In the genomic region with DNA sequence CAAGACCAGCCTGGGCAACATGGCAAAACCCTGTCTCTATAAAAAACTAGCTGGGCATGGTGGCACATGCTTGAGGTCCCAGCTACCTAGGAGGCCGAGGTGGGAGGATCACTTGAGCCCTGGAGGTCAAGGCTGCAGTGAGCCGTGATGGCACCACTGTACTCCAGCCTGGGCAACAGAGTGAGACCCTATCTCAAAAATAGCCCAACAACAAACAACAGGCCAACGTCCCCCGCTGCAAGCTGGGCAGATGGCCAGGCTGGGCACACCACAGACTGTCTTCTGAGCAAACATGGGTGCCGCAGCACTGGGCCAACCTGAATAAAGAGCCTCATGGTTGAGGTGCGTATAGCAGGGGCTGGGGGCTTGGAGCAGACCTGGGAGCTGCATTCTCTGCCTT, we compare ENCODE assay signal across 27 cellular contexts. TPM values are rescaled to one million over a fixed set of nuclear protein-coding genes. Genes with fewer than 3 reads are reported as not detected.
DNase-seq lines count a peak whose midpoint lies in the region; ATAC-seq, FAIRE-seq and TF ChIP-seq lines count a peak whose summit lies in the region.
"Had no signal": no experiment of that assay in that cellular context is flagged by ENCODE, and none has a peak within 500 bp of the region (broad histone marks: within the 10 kb centered on the region; RNA-seq: fewer than 3 reads in every experiment).

No MANE protein-coding gene starts in this region.

- FAIRE-seq in HepG2 (lab: Jason Lieb, UNC): no peak
- no peak for FAIRE-seq in K562 (lab: Jason Lieb, UNC)
- FAIRE-seq: A549, colon, frontal cortex, GM12892, RCC 7860, urothelium cell line had no signal

- no peak for TF ChIP-seq POLR2A in HepG2 (IDR thresholded peaks at IDR 0.05; ENCODE audit: insufficient read depth in 1 of 2, low read depth in 2 of 2, low read length in 2 of 2)
- no peak for TF ChIP-seq POLR2A in right lobe of liver (IDR thresholded peaks at IDR 0.05)
- TF ChIP-seq POLR2A in K562 (conservative IDR thresholded peaks at IDR 0.05): no peak
- no peak for TF ChIP-seq POLR2A in uterus (IDR thresholded peaks at IDR 0.05)
- no peak for TF ChIP-seq POLR2A in Peyer's patch (IDR thresholded peaks at IDR 0.05)

- TF ChIP-seq RAD21 in HepG2 (CRISPR knock-in tag; IDR thresholded peaks at IDR 0.05) (no peak), K562 (CRISPR knock-in tag; conservative IDR thresholded peaks at IDR 0.05 in 1 of 2, IDR thresholded peaks at IDR 0.05 in 1 of 2) (no peak)

- H3K9me3 ChIP-seq in HepG2 (ENCODE audit: low read length): no peaks in the 10 kb centered on the region
- no peaks in the 10 kb centered on the region for H3K9me3 ChIP-seq in right lobe of liver
- no peaks in the 10 kb centered on the region for H3K9me3 ChIP-seq in K562 (replicated peaks; ENCODE audit: control insufficient read depth, insufficient read depth, low read depth, low read length)
- H3K9me3 ChIP-seq in mesodermal cell (ENCODE audit: control insufficient read depth, low read length): no peaks in the 10 kb centered on the region
- H3K9me3 ChIP-seq in uterus: no peaks in the 10 kb centered on the region
- H3K9me3 ChIP-seq in Peyer's patch: no peaks in the 10 kb centered on the region
- H3K9me3 ChIP-seq: A549, BE2C, SJSA1 had no signal

- TF ChIP-seq CTCF in HepG2 (CRISPR knock-in tag; IDR thresholded peaks at IDR 0.05) (no peak), right lobe of liver (IDR thresholded peaks at IDR 0.05) (no peak), K562 (IDR thresholded peaks at IDR 0.05 in 2 of 3, conservative IDR thresholded peaks at IDR 0.05 in 1 of 3; ENCODE audit: insufficient read depth in 2 of 3, low read depth in 1 of 3, low read length in 3 of 3) (no peak), uterus (IDR thresholded peaks at IDR 0.05) (no peak), Peyer's patch (IDR thresholded peaks at IDR 0.05) (no peak)

- H3K27me3 ChIP-seq in HepG2 (ENCODE audit: control insufficient read depth in 1 of 2, insufficient read depth in 2 of 2, low read length in 2 of 2) (no peaks in the 10 kb centered on the region), right lobe of liver (no peaks in the 10 kb centered on the region), K562 (ENCODE audit: control insufficient read depth in 2 of 2, insufficient read depth in 2 of 2, low read length in 2 of 2) (peaks cover 0 to 15% of the 10 kb centered on the region in 2 experiments; a peak in 2 of 5 replicates), uterus (no peaks in the 10 kb centered on the region), Peyer's patch (no peaks in the 10 kb centered on the region)
- H3K27me3 ChIP-seq: BE2C, SJSA1 had no signal

- H3K4me1 ChIP-seq in HepG2 (ENCODE audit: insufficient read depth, low read length) (peaks cover 51% of the 10 kb centered on the region), right lobe of liver (no peaks in the 10 kb centered on the region), K562 (replicated peaks in 1 of 2; ENCODE audit: control insufficient read depth in 2 of 2, insufficient read depth in 2 of 2, low read length in 2 of 2) (peaks cover 0 to 19% of the 10 kb centered on the region in 2 experiments; a peak in 3 of 5 replicates), mesodermal cell (ENCODE audit: control insufficient read depth, insufficient read depth, low read length, poor library complexity, severe bottlenecking) (peaks cover 59% of the 10 kb centered on the region), uterus (peaks cover 4 to 34% of the 10 kb centered on the region in 2 donors), Peyer's patch (no peaks in the 10 kb centered on the region)

- H3K36me3 ChIP-seq in HepG2 (replicated peaks in 1 of 2; ENCODE audit: control insufficient read depth in 1 of 2, insufficient read depth in 2 of 2, low read length in 2 of 2) (peaks cover 1 to 3% of the 10 kb centered on the region in 2 experiments; a peak in 2 of 5 replicates), right lobe of liver (no peaks in the 10 kb centered on the region), K562 (ENCODE audit: control insufficient read depth, insufficient read depth, low read length) (no peaks in the 10 kb centered on the region), mesodermal cell (ENCODE audit: control insufficient read depth, insufficient read depth, low read length) (peaks cover 2% of the 10 kb centered on the region), uterus (no peaks in the 10 kb centered on the region), Peyer's patch (no peaks in the 10 kb centered on the region)
- H3K36me3 ChIP-seq: BE2C, SJSA1 had no signal

- no peaks in the 10 kb centered on the region for H3K9me1 ChIP-seq in K562 (ENCODE audit: control insufficient read depth, insufficient read depth, low read length)

- H3K27ac ChIP-seq in HepG2 (ENCODE audit: extremely low read length, insufficient read depth, low read length) (no peak overlapping the region), right lobe of liver (no peak overlapping the region), K562 (ENCODE audit: extremely low read depth, low read depth, low read length) (no peak overlapping the region), mesodermal cell (ENCODE audit: low read depth, low read length, severe bottlenecking) (peak overlapping the region; percentile 88), uterus (peak overlapping the region; percentile 78 to 86), Peyer's patch (no peak overlapping the region)
- H3K27ac ChIP-seq: A549, SJSA1 had no signal

- BruUV-seq in HepG2 (replicated peaks; lab: Mats Ljungman, UMichigan) (no TSS peak), K562 (replicated peaks; lab: Mats Ljungman, UMichigan) (no TSS peak)

- intact Hi-C loops in HepG2 (cut with micrococcal nuclease; ENCODE audit: unreplicated experiment) (no loop called here), right lobe of liver (cut with DNase I) (loop anchor here in 1 of 2 donors (10.0 kb wide), 1 partner anchor 220 kb away; no protein-coding TSS in a partner anchor), K562 (cut with micrococcal nuclease) (no loop called here), uterus (cut with DNase I; ENCODE audit: low total_unique reads) (loop anchor here (10.0 kb wide), 1 partner anchor 50 kb away; a partner anchor contains a TSS)

- in situ Hi-C loops in HepG2 (cut with HindIII; ENCODE audit: extremely low pct_ligation_motif_present, low pct_unique_long_range_greater_than_20kb): loop anchor here (10.0 kb wide), 1 partner anchor 50 kb away; a partner anchor contains a TSS
- in situ Hi-C loops in K562 (cut with MboI): no loop called here

- TF ChIP-seq EP300 in HepG2 (IDR thresholded peaks at IDR 0.05; ENCODE audit: low read depth in 2 of 2, low read length in 2 of 2) (no peak), HepG2 (CRISPR knock-in tag; IDR thresholded peaks at IDR 0.05; ENCODE audit: borderline replicate concordance) (no peak), K562 (IDR thresholded peaks at IDR 0.05; ENCODE audit: low read length) (no peak)

- H2AFZ ChIP-seq in HepG2 (ENCODE audit: low read length) (no peak overlapping the region), K562 (ENCODE audit: low read depth, low read length) (no peak overlapping the region)

- H3K9ac ChIP-seq in HepG2 (ENCODE audit: insufficient read depth, low read depth, low read length) (no peak overlapping the region), K562 (ENCODE audit: insufficient read depth in 1 of 2, low read depth in 2 of 2, low read length in 2 of 2) (no peak overlapping the region)

- H3K4me3 ChIP-seq in HepG2 (replicated peaks in 1 of 3; ENCODE audit: insufficient read depth in 1 of 3, low read depth in 2 of 3, low read length in 3 of 3) (no peak overlapping the region), right lobe of liver (no peak overlapping the region), K562 (no peak overlapping the region), mesodermal cell (ENCODE audit: extremely low read depth, insufficient read depth, low read length, poor library complexity, severe bottlenecking) (no peak overlapping the region), uterus (no peak overlapping the region), Peyer's patch (no peak overlapping the region)
- H3K4me3 ChIP-seq: A549, SJSA1 had no signal

- CTCF ChIA-PET in HepG2 (lab: Yijun Ruan, JAX; ENCODE audit: low intra/inter-chr PET ratio, low total read pairs): no interaction called here
- CTCF ChIA-PET in K562 (lab: Yijun Ruan, JAX; ENCODE audit: low intra/inter-chr PET ratio): no interaction called here

- POLR2A ChIA-PET in HepG2 (lab: Yijun Ruan, JAX): interaction anchor here (0.8 to 2.9 kb wide), 6 partner anchors 27 to 70 kb away, joined by 3 to 19 read pairs (median 4); a partner anchor contains a TSS
- POLR2A ChIA-PET in K562 (lab: Yijun Ruan, JAX): interaction anchor here (0.6 to 3.1 kb wide), 9 partner anchors 8 to 111 kb away, joined by 3 to 27 read pairs (median 5); a partner anchor contains a TSS

- no peak for ATAC-seq in HepG2
- ATAC-seq in right lobe of liver: no peak
- no peak for ATAC-seq in K562
- no peak for ATAC-seq in HG03469 (IDR thresholded peaks at IDR 0.05; ENCODE audit: unreplicated experiment)
- ATAC-seq: A549; activated CD8-positive, alpha-beta T cell treated with anti-CD3 and anti-CD28 coated beads, Interleukin-2, amount 10 ng/mL, durations not matched to agents 7 days and 5 days; esophagus mucosa had no signal

- 87% methylated on average over 6 of the region's 6 CpGs for WGBS in HepG2 (ENCODE audit: low lambda C conversion rate)
- WGBS in right lobe of liver (ENCODE audit: insufficient coverage, low coverage, low lambda C conversion rate, missing lambda C conversion rate): 69% methylated on average over 4 of the region's 6 CpGs
- WGBS in K562 (ENCODE audit: insufficient coverage, low coverage, missing lambda C conversion rate): 48% methylated on average over 6 of the region's 6 CpGs
- WGBS in mesodermal cell (ENCODE audit: insufficient coverage in 2 of 2), 2 experiments: 96 to 99% methylated on average over 4 to 5 of the region's 6 CpGs

- H3K79me2 ChIP-seq in HepG2 (ENCODE audit: insufficient read depth, low read length) (peaks cover 48% of the 10 kb centered on the region), K562 (ENCODE audit: control insufficient read depth, insufficient read depth, low read length) (no peaks in the 10 kb centered on the region)

- no peak overlapping the region for H3K4me2 ChIP-seq in HepG2 (ENCODE audit: low read depth, low read length)
- no peak overlapping the region for H3K4me2 ChIP-seq in K562 (ENCODE audit: insufficient read depth, low read length)
- H3K4me2 ChIP-seq: A549 had no signal

- no peak for DNase-seq in HepG2 (ENCODE audit: low spot score)
- DNase-seq in right lobe of liver: no peak
- DNase-seq in K562 (ENCODE audit: extremely low read depth in 1 of 4, low spot score in 3 of 4): no peak
- no peak for DNase-seq in uterus
- DNase-seq in Peyer's patch: no peak
- DNase-seq in EL: no peak
- DNase-seq: activated CD8-positive, alpha-beta T cell treated with anti-CD3 and anti-CD28 coated beads, Interleukin-2, amount 10 ng/mL, durations not matched to agents 7 days and 5 days; activated effector memory CD4-positive, alpha-beta T cell treated with anti-CD3 and anti-CD28 coated beads, Interleukin-2, amount 50 U/mL, for 16 hours; activated naive CD8-positive, alpha-beta T cell treated with anti-CD3 and anti-CD28 coated beads, Interleukin-2, amount 10 ng/mL, durations not matched to agents 7 days and 5 days; activated T-cell treated with anti-CD3 and anti-CD28 coated beads for 4 hours; DMS79 treated with DMSO at 0.1 percent for 48 hours; effector memory CD4-positive, alpha-beta T cell; hippocampal formation; NCI-H1417; NCI-H2081 treated with DMSO at 0.1 percent for 48 hours had no signal

- H4K20me1 ChIP-seq in HepG2 (ENCODE audit: insufficient read depth, low read length): no peaks in the 10 kb centered on the region
- H4K20me1 ChIP-seq in K562 (replicated peaks; ENCODE audit: control insufficient read depth, insufficient read depth, low read length): no peaks in the 10 kb centered on the region; the same call in 1 of the 2 replicates

RNA-seq across cellular contexts. Expression of a gene that starts 46.6 kb away (rescaled TPM):
- total RNA-seq in HepG2 (2016; rRNA removed; fragmentation: Illumina TruSeq; extraction: Trizol): 21.0 and 25.5 TPM in 2 replicates
- 4.5 and 4.8 TPM in 2 replicates for total RNA-seq in HepG2 (2016; cell fraction: cytosol; rRNA removed; fragmentation: Illumina TruSeq; extraction: Trizol; ENCODE audit: low read depth)
- 19.0 and 26.0 TPM in 2 replicates for total RNA-seq in HepG2 (2016; cell fraction: insoluble cytoplasmic fraction; rRNA removed; fragmentation: Illumina TruSeq; extraction: Trizol)
- 20.6 and 21.0 TPM in 2 replicates for total RNA-seq in HepG2 (2016; cell fraction: membrane; rRNA removed; fragmentation: Illumina TruSeq; extraction: Trizol)
- 15.5 and 17.7 TPM in 2 replicates for total RNA-seq in HepG2 (2016; cell fraction: nucleus; rRNA removed; fragmentation: Illumina TruSeq; extraction: Trizol)
- polyA plus RNA-seq in HepG2 (2011; rRNA removed): 44.1 and 45.7 TPM in 2 replicates
- 30.8 and 42.8 TPM in 2 replicates for polyA plus RNA-seq in HepG2 (2011; cell fraction: cytosol; rRNA removed)
- polyA plus RNA-seq in HepG2 (2011; cell fraction: nucleus; rRNA removed): 50.7 and 72.8 TPM in 2 replicates
- 18.6 and 23.1 TPM in 2 replicates for polyA plus RNA-seq in HepG2 (2012)
- polyA plus RNA-seq in HepG2 (2016; cell fraction: cytosol; fragmentation: Illumina TruSeq; extraction: Trizol; ENCODE audit: low read depth): 5.2 and 5.4 TPM in 2 replicates
- 26.4 and 31.7 TPM in 2 replicates for polyA plus RNA-seq in HepG2 (2016; cell fraction: insoluble cytoplasmic fraction; fragmentation: Illumina TruSeq; extraction: Trizol; ENCODE audit: low read depth)
- 19.0 and 19.4 TPM in 2 replicates for polyA plus RNA-seq in HepG2 (2016; cell fraction: membrane; fragmentation: Illumina TruSeq; extraction: Trizol; ENCODE audit: low read depth)
- 33.8 and 35.3 TPM in 2 replicates for polyA plus RNA-seq in HepG2 (2016; cell fraction: nucleus; fragmentation: Illumina TruSeq; extraction: Trizol; ENCODE audit: insufficient read depth, low read depth)
- 59.4 and 75.9 TPM in 2 replicates for polyA minus RNA-seq in HepG2 (2011; rRNA and poly(A)+ RNA removed; ENCODE audit: low replicate concordance)
- 19.9 and 20.3 TPM in 2 replicates for polyA minus RNA-seq in HepG2 (2011; cell fraction: cytosol; rRNA and poly(A)+ RNA removed)
- 20.2 and 21.3 TPM in 2 replicates for polyA minus RNA-seq in HepG2 (2011; cell fraction: nucleus; rRNA and poly(A)+ RNA removed)
- 10 to 100 TPM in 4 of 6 experiments, 1 to 10 TPM in 2; 4.9 to 17.0 (median 11.3) TPM for total RNA-seq in right lobe of liver
- 13.7 and 28.2 TPM in 2 replicates for total RNA-seq in K562 (2011; cell fraction: chromatin; rRNA removed; ENCODE audit: low replicate concordance)
- total RNA-seq in K562 (2011; cell fraction: nucleolus; rRNA removed): 20.1 and 23.2 TPM in 2 replicates
- 23.9 and 30.5 TPM in 2 replicates for total RNA-seq in K562 (2011; cell fraction: nucleoplasm; rRNA removed)
- 24.6 and 31.5 TPM in 2 replicates for total RNA-seq in K562 (2014; rRNA removed)
- total RNA-seq in K562 (2014; rRNA removed; fragmentation: Illumina TruSeq; extraction: Trizol): 11.1 and 12.6 TPM in 2 replicates
- total RNA-seq in K562 (2015; rRNA removed; fragmentation: Illumina TruSeq; extraction: Trizol): 19.4 and 20.1 TPM in 2 replicates
- 32.7 and 37.0 TPM in 2 replicates for total RNA-seq in K562 (2021)
- polyA plus RNA-seq in K562 (2011; rRNA removed): 25.3 and 29.5 TPM in 2 replicates
- polyA plus RNA-seq in K562 (2011; cell fraction: cytosol; rRNA removed): 39.3 and 67.9 TPM in 2 replicates
- polyA plus RNA-seq in K562 (2011; cell fraction: nucleus; rRNA removed): 41.4 and 58.3 TPM in 2 replicates
- 35.4 TPM in 2 replicates for polyA plus RNA-seq in K562 (2012)
- 29.8 and 35.8 TPM in 2 replicates for polyA plus RNA-seq in K562 (2014; fragmentation: Illumina TruSeq; extraction: Trizol)
- 1 to 10 TPM; 2.5 to 2.8 TPM for polyA plus RNA-seq in K562 (2014; fragmentation: Nextera tagmentation; extraction: Ambion mirVana)
- polyA plus RNA-seq in K562 (2014; rRNA removed): 28.4 and 32.2 TPM in 2 replicates
- 16.6 and 31.6 TPM in 2 replicates for polyA minus RNA-seq in K562 (2011; rRNA and poly(A)+ RNA removed)
- polyA minus RNA-seq in K562 (2011; cell fraction: cytosol; rRNA and poly(A)+ RNA removed): 23.6 and 23.7 TPM in 2 replicates
- polyA minus RNA-seq in K562 (2011; cell fraction: nucleus; rRNA and poly(A)+ RNA removed): 11.4 and 14.8 TPM in 2 replicates
- polyA plus RNA-seq in mesodermal cell (2013, experiment 1 of 2): 27.6 TPM
- 24.5 TPM for polyA plus RNA-seq in mesodermal cell (2013, experiment 2 of 2)
- total RNA-seq in uterus: 100 to 1,000 TPM in 1 of 4 donors, 10 to 100 TPM in 3; 18.2 to 109 (median 36.9) TPM
- total RNA-seq in Peyer's patch: 10 to 100 TPM; 23.1 to 29.7 (median 26.4) TPM

RNA-seq across cellular contexts. Expression of a gene that starts 48.4 kb away (rescaled TPM):
- 48.5 and 99.8 TPM in 2 replicates for total RNA-seq in HepG2 (2016; rRNA removed; fragmentation: Illumina TruSeq; extraction: Trizol)
- 16.1 and 17.5 TPM in 2 replicates for total RNA-seq in HepG2 (2016; cell fraction: cytosol; rRNA removed; fragmentation: Illumina TruSeq; extraction: Trizol; ENCODE audit: low read depth)
- total RNA-seq in HepG2 (2016; cell fraction: insoluble cytoplasmic fraction; rRNA removed; fragmentation: Illumina TruSeq; extraction: Trizol): 42.2 and 99.6 TPM in 2 replicates
- 29.0 and 31.7 TPM in 2 replicates for total RNA-seq in HepG2 (2016; cell fraction: membrane; rRNA removed; fragmentation: Illumina TruSeq; extraction: Trizol)
- 111 and 135 TPM in 2 replicates for total RNA-seq in HepG2 (2016; cell fraction: nucleus; rRNA removed; fragmentation: Illumina TruSeq; extraction: Trizol)
- polyA plus RNA-seq in HepG2 (2011; rRNA removed): 98.5 and 116 TPM in 2 replicates
- polyA plus RNA-seq in HepG2 (2011; cell fraction: cytosol; rRNA removed): 75.5 and 97.3 TPM in 2 replicates
- 240 and 289 TPM in 2 replicates for polyA plus RNA-seq in HepG2 (2011; cell fraction: nucleus; rRNA removed)
- 93.9 and 95.7 TPM in 2 replicates for polyA plus RNA-seq in HepG2 (2012)
- polyA plus RNA-seq in HepG2 (2016; cell fraction: cytosol; fragmentation: Illumina TruSeq; extraction: Trizol; ENCODE audit: low read depth): 6.8 and 7.3 TPM in 2 replicates
- polyA plus RNA-seq in HepG2 (2016; cell fraction: insoluble cytoplasmic fraction; fragmentation: Illumina TruSeq; extraction: Trizol; ENCODE audit: low read depth): 34.4 and 38.1 TPM in 2 replicates
- 12.8 and 15.4 TPM in 2 replicates for polyA plus RNA-seq in HepG2 (2016; cell fraction: membrane; fragmentation: Illumina TruSeq; extraction: Trizol; ENCODE audit: low read depth)
- 220 and 224 TPM in 2 replicates for polyA plus RNA-seq in HepG2 (2016; cell fraction: nucleus; fragmentation: Illumina TruSeq; extraction: Trizol; ENCODE audit: insufficient read depth, low read depth)
- polyA minus RNA-seq in HepG2 (2011; rRNA and poly(A)+ RNA removed; ENCODE audit: low replicate concordance): 0.19 and 231 TPM in 2 replicates
- polyA minus RNA-seq in HepG2 (2011; cell fraction: cytosol; rRNA and poly(A)+ RNA removed): 83.9 and 88.1 TPM in 2 replicates
- polyA minus RNA-seq in HepG2 (2011; cell fraction: nucleus; rRNA and poly(A)+ RNA removed): 66.0 and 71.1 TPM in 2 replicates
- total RNA-seq in right lobe of liver: 1 to 10 TPM in 3 of 6 experiments, under 1 TPM in 3; 0.55 to 1.8 (median 0.99) TPM
- total RNA-seq in K562 (2011; cell fraction: chromatin; rRNA removed; ENCODE audit: low replicate concordance): 22.2 and 40.3 TPM in 2 replicates
- 21.8 and 28.2 TPM in 2 replicates for total RNA-seq in K562 (2011; cell fraction: nucleolus; rRNA removed)
- total RNA-seq in K562 (2011; cell fraction: nucleoplasm; rRNA removed): 25.1 and 31.5 TPM in 2 replicates
- 4.2 and 5.5 TPM in 2 replicates for total RNA-seq in K562 (2014; rRNA removed)
- total RNA-seq in K562 (2014; rRNA removed; fragmentation: Illumina TruSeq; extraction: Trizol): 2.8 and 3.6 TPM in 2 replicates
- 3.8 and 4.5 TPM in 2 replicates for total RNA-seq in K562 (2015; rRNA removed; fragmentation: Illumina TruSeq; extraction: Trizol)
- total RNA-seq in K562 (2021): 6.8 and 7.3 TPM in 2 replicates
- 5.2 and 11.2 TPM in 2 replicates for polyA plus RNA-seq in K562 (2011; rRNA removed)
- polyA plus RNA-seq in K562 (2011; cell fraction: cytosol; rRNA removed): 7.6 and 9.5 TPM in 2 replicates
- 20.2 and 31.7 TPM in 2 replicates for polyA plus RNA-seq in K562 (2011; cell fraction: nucleus; rRNA removed)
- polyA plus RNA-seq in K562 (2012): 6.4 and 11.6 TPM in 2 replicates
- polyA plus RNA-seq in K562 (2014; fragmentation: Illumina TruSeq; extraction: Trizol): 3.9 and 4.6 TPM in 2 replicates
- polyA plus RNA-seq in K562 (2014; fragmentation: Nextera tagmentation; extraction: Ambion mirVana): under 1 TPM; 0.20 to 0.24 TPM
- 4.2 and 4.7 TPM in 2 replicates for polyA plus RNA-seq in K562 (2014; rRNA removed)
- 6.3 and 6.5 TPM in 2 replicates for polyA minus RNA-seq in K562 (2011; rRNA and poly(A)+ RNA removed)
- 6.1 and 9.0 TPM in 2 replicates for polyA minus RNA-seq in K562 (2011; cell fraction: cytosol; rRNA and poly(A)+ RNA removed)
- 7.5 and 12.9 TPM in 2 replicates for polyA minus RNA-seq in K562 (2011; cell fraction: nucleus; rRNA and poly(A)+ RNA removed)
- 160 TPM for polyA plus RNA-seq in mesodermal cell (2013, experiment 1 of 2)
- polyA plus RNA-seq in mesodermal cell (2013, experiment 2 of 2): 129 TPM
- 100 to 1,000 TPM in 3 of 4 donors, 10 to 100 TPM in 1; 53.8 to 247 (median 153) TPM for total RNA-seq in uterus
- total RNA-seq in Peyer's patch: 10 to 100 TPM in 3 of 4 donors, 1 to 10 TPM in 1; 4.4 to 22.3 (median 18.3) TPM
- polyA plus RNA-seq: IgD-negative memory B cell had no signal

RNA-seq across cellular contexts. Expression of a gene that starts 57.5 kb away (rescaled TPM):
- total RNA-seq in HepG2 (2016; rRNA removed; fragmentation: Illumina TruSeq; extraction: Trizol) (10.5 and 11.4 TPM in 2 replicates), right lobe of liver (10 to 100 TPM; 14.4 to 17.7 (median 15.2) TPM), K562 (2014; rRNA removed) (6.5 and 8.6 TPM in 2 replicates), K562 (2014; rRNA removed; fragmentation: Illumina TruSeq; extraction: Trizol) (4.1 and 5.8 TPM in 2 replicates), K562 (2015; rRNA removed; fragmentation: Illumina TruSeq; extraction: Trizol) (7.4 and 7.5 TPM in 2 replicates), K562 (2021) (10.0 and 13.4 TPM in 2 replicates), uterus (10 to 100 TPM; 31.0 to 52.6 (median 38.8) TPM), Peyer's patch (100 to 1,000 TPM in 1 of 4 donors, 10 to 100 TPM in 3; 55.5 to 114 (median 85.5) TPM)
- 2.5 and 3.7 TPM in 2 replicates for total RNA-seq in HepG2 (2016; cell fraction: cytosol; rRNA removed; fragmentation: Illumina TruSeq; extraction: Trizol; ENCODE audit: low read depth)
- 8.8 and 14.5 TPM in 2 replicates for total RNA-seq in HepG2 (2016; cell fraction: insoluble cytoplasmic fraction; rRNA removed; fragmentation: Illumina TruSeq; extraction: Trizol)
- total RNA-seq in HepG2 (2016; cell fraction: membrane; rRNA removed; fragmentation: Illumina TruSeq; extraction: Trizol): 3.3 and 4.2 TPM in 2 replicates
- 18.4 and 18.7 TPM in 2 replicates for total RNA-seq in HepG2 (2016; cell fraction: nucleus; rRNA removed; fragmentation: Illumina TruSeq; extraction: Trizol)
- polyA plus RNA-seq in HepG2 (2011; rRNA removed) (13.7 and 15.3 TPM in 2 replicates), K562 (2011; rRNA removed) (7.0 and 13.5 TPM in 2 replicates), K562 (2014; fragmentation: Illumina TruSeq; extraction: Trizol) (6.2 and 6.6 TPM in 2 replicates), K562 (2014; fragmentation: Nextera tagmentation; extraction: Ambion mirVana) (under 1 TPM; 0.50 to 0.51 TPM), K562 (2014; rRNA removed) (9.7 and 20.7 TPM in 2 replicates)
- polyA plus RNA-seq in HepG2 (2011; cell fraction: cytosol; rRNA removed): 4.9 and 5.0 TPM in 2 replicates
- polyA plus RNA-seq in HepG2 (2011; cell fraction: nucleus; rRNA removed): 123 and 139 TPM in 2 replicates
- polyA plus RNA-seq in HepG2 (2012): 9.9 and 12.7 TPM in 2 replicates
- polyA plus RNA-seq in HepG2 (2016; cell fraction: cytosol; fragmentation: Illumina TruSeq; extraction: Trizol; ENCODE audit: low read depth): 1.2 and 1.5 TPM in 2 replicates
- polyA plus RNA-seq in HepG2 (2016; cell fraction: insoluble cytoplasmic fraction; fragmentation: Illumina TruSeq; extraction: Trizol; ENCODE audit: low read depth): 6.8 and 7.5 TPM in 2 replicates
- polyA plus RNA-seq in HepG2 (2016; cell fraction: membrane; fragmentation: Illumina TruSeq; extraction: Trizol; ENCODE audit: low read depth): 1.9 and 2.7 TPM in 2 replicates
- 44.2 and 47.7 TPM in 2 replicates for polyA plus RNA-seq in HepG2 (2016; cell fraction: nucleus; fragmentation: Illumina TruSeq; extraction: Trizol; ENCODE audit: insufficient read depth, low read depth)
- polyA minus RNA-seq in HepG2 (2011; rRNA and poly(A)+ RNA removed; ENCODE audit: low replicate concordance): 19.3 and 22.3 TPM in 2 replicates
- 4.7 and 5.5 TPM in 2 replicates for polyA minus RNA-seq in HepG2 (2011; cell fraction: cytosol; rRNA and poly(A)+ RNA removed)
- 30.8 and 32.9 TPM in 2 replicates for polyA minus RNA-seq in HepG2 (2011; cell fraction: nucleus; rRNA and poly(A)+ RNA removed)
- 74.5 and 153 TPM in 2 replicates for total RNA-seq in K562 (2011; cell fraction: chromatin; rRNA removed; ENCODE audit: low replicate concordance)
- total RNA-seq in K562 (2011; cell fraction: nucleolus; rRNA removed): 62.1 and 70.9 TPM in 2 replicates
- 62.3 and 69.4 TPM in 2 replicates for total RNA-seq in K562 (2011; cell fraction: nucleoplasm; rRNA removed)
- polyA plus RNA-seq in K562 (2011; cell fraction: cytosol; rRNA removed): 5.8 and 6.2 TPM in 2 replicates
- polyA plus RNA-seq in K562 (2011; cell fraction: nucleus; rRNA removed): 82.8 and 102 TPM in 2 replicates
- polyA plus RNA-seq in K562 (2012): 10.1 and 29.2 TPM in 2 replicates
- 7.7 and 10.8 TPM in 2 replicates for polyA minus RNA-seq in K562 (2011; rRNA and poly(A)+ RNA removed)
- 3.4 and 6.3 TPM in 2 replicates for polyA minus RNA-seq in K562 (2011; cell fraction: cytosol; rRNA and poly(A)+ RNA removed)
- 18.6 and 30.8 TPM in 2 replicates for polyA minus RNA-seq in K562 (2011; cell fraction: nucleus; rRNA and poly(A)+ RNA removed)
- 25.5 TPM for polyA plus RNA-seq in mesodermal cell (2013, experiment 1 of 2)
- polyA plus RNA-seq in mesodermal cell (2013, experiment 2 of 2): 23.9 TPM

Comparison
In these comparisons a context has a peak if more than half of its experiments do, and no peak if none do; other contexts are left out.
1. H3K27ac ChIP-seq: peak in mesodermal cell (single experiment) and uterus (2 of 2); none in HepG2 (single experiment), right lobe of liver (0 of 3), K562 (single experiment) and Peyer's patch (0 of 4).